ENCODE assay signal across 9 cellular contexts in the genomic region with DNA sequence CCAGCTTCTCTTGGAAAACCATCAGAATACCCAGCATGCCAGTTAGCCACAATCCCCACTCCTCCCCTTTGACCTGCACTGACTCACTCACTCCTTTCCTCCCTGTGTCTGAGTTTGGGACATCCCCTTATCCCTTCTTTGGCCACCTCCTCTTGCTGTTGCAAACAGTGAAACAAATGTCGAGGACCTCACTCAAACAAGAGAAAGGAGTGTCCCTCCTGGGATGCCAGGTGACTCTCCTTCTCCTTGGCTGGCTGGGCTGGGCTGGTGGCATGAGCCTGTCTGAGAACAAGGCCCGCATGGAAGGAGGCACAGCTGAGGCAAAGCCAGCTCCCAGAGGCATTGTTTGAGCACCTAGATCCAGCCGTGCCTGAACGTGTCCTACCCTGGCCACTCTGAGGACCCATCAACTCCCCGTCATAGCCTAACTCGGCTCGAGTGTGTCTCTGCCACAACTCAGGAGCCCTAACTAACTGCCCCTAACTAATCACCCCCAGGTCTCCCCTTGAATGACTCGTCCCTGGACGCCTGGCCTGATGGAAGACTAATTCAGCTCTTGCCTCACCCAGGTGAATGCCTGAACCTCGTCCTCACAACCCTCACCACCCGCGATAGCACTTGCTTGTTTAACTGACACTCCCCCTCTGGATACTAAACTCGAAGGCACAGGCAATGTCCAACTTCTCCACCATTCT. TPM values are rescaled to one million over a fixed set of nuclear protein-coding genes. Genes with fewer than 3 reads are reported as not detected.
DNase-seq lines count a peak whose midpoint lies in the region; ATAC-seq and TF ChIP-seq lines count a peak whose summit lies in the region.
"Had no signal": no experiment of that assay in that cellular context is flagged by ENCODE, and none has a peak within 500 bp of the region (broad histone marks: within the 10 kb centered on the region; RNA-seq: fewer than 3 reads in every experiment).

No MANE protein-coding gene starts in this region.

- H3K36me3 ChIP-seq in upper lobe of left lung = peaks cover 0 to 8% (median 0%) of the 10 kb centered on the region in 4 donors

- POLR2A ChIA-PET in MCF 10A (lab: Yijun Ruan, JAX) = no interaction called here

- peaks cover 36% of the 10 kb centered on the region for H3K36me3 Mint-ChIP-seq in activated T-cell treated with anti-CD3 and anti-CD28 coated beads, Interleukin-2, amount 50 U/mL, for 24 hours (ENCODE audit: low read depth)
- peaks cover 12% of the 10 kb centered on the region for H3K36me3 Mint-ChIP-seq in activated T-cell treated with anti-CD3 and anti-CD28 coated beads, Interleukin-2, amount 50 U/mL, for 4 hours (ENCODE audit: insufficient read depth)
- H3K36me3 Mint-ChIP-seq in MCF 10A (ENCODE audit: insufficient read depth, unreplicated experiment) = peaks cover 21% of the 10 kb centered on the region

- peaks cover 37 to 54% (median 46%) of the 10 kb centered on the region in 4 donors for H3K4me1 ChIP-seq in upper lobe of left lung

- no peak overlapping the region for H3K4me3 ChIP-seq in upper lobe of left lung
- H3K4me3 ChIP-seq: mucosa of descending colon had no signal

- ATAC-seq in activated T-cell treated with anti-CD3 and anti-CD28 coated beads, Interleukin-2, amount 50 U/mL, for 4 hours = no peak
- ATAC-seq in upper lobe of left lung (ENCODE audit: low FRiP score in 2 of 2) = peak in 1 of 2 donors; percentile 46
- no peak for ATAC-seq in GM21576 (IDR thresholded peaks at IDR 0.05; ENCODE audit: unreplicated experiment)
- ATAC-seq: mucosa of descending colon had no signal

- H3K9me3 ChIP-seq in upper lobe of left lung = no peaks in the 10 kb centered on the region
- H3K9me3 ChIP-seq: mucosa of descending colon had no signal

- H3K4me1 Mint-ChIP-seq in activated T-cell treated with anti-CD3 and anti-CD28 coated beads, Interleukin-2, amount 50 U/mL, for 24 hours (ENCODE audit: low read depth) = peaks cover 48% of the 10 kb centered on the region
- H3K4me1 Mint-ChIP-seq in activated T-cell treated with anti-CD3 and anti-CD28 coated beads, Interleukin-2, amount 50 U/mL, for 4 hours (ENCODE audit: low read depth) = peaks cover 22% of the 10 kb centered on the region
- peaks cover 40% of the 10 kb centered on the region for H3K4me1 Mint-ChIP-seq in MCF 10A (ENCODE audit: insufficient read depth, unreplicated experiment)

- H3K27me3 Mint-ChIP-seq in activated T-cell treated with anti-CD3 and anti-CD28 coated beads, Interleukin-2, amount 50 U/mL, for 24 hours = no peaks in the 10 kb centered on the region
- no peaks in the 10 kb centered on the region for H3K27me3 Mint-ChIP-seq in activated T-cell treated with anti-CD3 and anti-CD28 coated beads, Interleukin-2, amount 50 U/mL, for 4 hours (ENCODE audit: low read depth)
- no peaks in the 10 kb centered on the region for H3K27me3 Mint-ChIP-seq in MCF 10A (ENCODE audit: insufficient read depth, unreplicated experiment)

- H3K27ac ChIP-seq in upper lobe of left lung = peak overlapping the region; percentile 12 to 63 (median 32)

- TF ChIP-seq CTCF in MCF 10A (IDR thresholded peaks at IDR 0.05; ENCODE audit: unreplicated experiment) = no peak
- no peak for TF ChIP-seq CTCF in upper lobe of left lung (IDR thresholded peaks at IDR 0.05)

- no peak overlapping the region for H3K4me3 Mint-ChIP-seq in activated T-cell treated with anti-CD3 and anti-CD28 coated beads, Interleukin-2, amount 50 U/mL, for 24 hours
- H3K4me3 Mint-ChIP-seq in activated T-cell treated with anti-CD3 and anti-CD28 coated beads, Interleukin-2, amount 50 U/mL, for 4 hours = no peak overlapping the region
- H3K4me3 Mint-ChIP-seq in MCF 10A (ENCODE audit: unreplicated experiment) = no peak overlapping the region

- no peak for TF ChIP-seq POLR2A in upper lobe of left lung (IDR thresholded peaks at IDR 0.05)

- intact Hi-C loops in MCF 10A (cut with micrococcal nuclease) = no loop called here

- no peaks in the 10 kb centered on the region for H3K9me3 Mint-ChIP-seq in activated T-cell treated with anti-CD3 and anti-CD28 coated beads, Interleukin-2, amount 50 U/mL, for 24 hours
- no peaks in the 10 kb centered on the region for H3K9me3 Mint-ChIP-seq in activated T-cell treated with anti-CD3 and anti-CD28 coated beads, Interleukin-2, amount 50 U/mL, for 4 hours
- no peaks in the 10 kb centered on the region for H3K9me3 Mint-ChIP-seq in MCF 10A (ENCODE audit: unreplicated experiment)

- H3K27ac Mint-ChIP-seq in activated T-cell treated with anti-CD3 and anti-CD28 coated beads, Interleukin-2, amount 50 U/mL, for 24 hours = peak overlapping the region; percentile 56
- peak overlapping the region; percentile 87 for H3K27ac Mint-ChIP-seq in MCF 10A (ENCODE audit: low read depth, unreplicated experiment)

- CTCF ChIA-PET in MCF 10A (lab: Yijun Ruan, JAX) = interaction anchor here (0.6 kb wide), 1 partner anchor 45 kb away, joined by 3 read pairs; no protein-coding TSS in a partner anchor

- no peaks in the 10 kb centered on the region for H3K27me3 ChIP-seq in upper lobe of left lung

- no peak for DNase-seq in activated T-cell treated with anti-CD3 and anti-CD28 coated beads, Interleukin-2, amount 50 U/mL, for 24 hours
- DNase-seq in activated T-cell treated with anti-CD3 and anti-CD28 coated beads, Interleukin-2, amount 50 U/mL, for 4 hours = no peak
- DNase-seq in MCF 10A (ENCODE audit: unreplicated experiment) = peak; percentile 69
- DNase-seq in kidney tubule cell (ENCODE audit: low spot score) = peak; percentile 74
- DNase-seq in upper lobe of left lung = peak in 1 of 2 donors; percentile 75
- no peak for DNase-seq in amygdala (lab: John Stamatoyannopoulos, UW)
- DNase-seq in stimulated activated CD8-positive, alpha-beta memory T cell treated with anti-CD3 and anti-CD28 coated beads, Interleukin-4, amount 100 ng/mL, for 48 hours = no peak
- DNase-seq: mucosa of descending colon had no signal

- 68 to 75% methylated on average over 13 of the region's 13 CpGs for WGBS in upper lobe of left lung, 2 donors

- no TSS peak for BruUV-seq in MCF 10A (replicated peaks; lab: Mats Ljungman, UMichigan)

- no peak for TF ChIP-seq EP300 in upper lobe of left lung (IDR thresholded peaks at IDR 0.05)

RNA-seq across cellular contexts. Expression of gene NCOR2, which starts 43.0 kb away (rescaled TPM):
- 100 to 1,000 TPM; 127 to 160 (median 135) TPM for total RNA-seq in activated T-cell treated with anti-CD3 and anti-CD28 coated beads, Interleukin-2, amount 50 U/mL, for 4 hours
- 145 and 177 TPM in 2 replicates for total RNA-seq in MCF 10A (2022)
- 100 to 1,000 TPM; 188 to 603 (median 373) TPM for total RNA-seq in upper lobe of left lung

Comparison
In these comparisons a context has a peak if more than half of its experiments do, and no peak if none do; other contexts are left out.
1. DNase-seq: peak in MCF 10A (single experiment) and kidney tubule cell (single experiment); none in activated T-cell treated with anti-CD3 and anti-CD28 coated beads, Interleukin-2, amount 50 U/mL, for 24 hours (single experiment), activated T-cell treated with anti-CD3 and anti-CD28 coated beads, Interleukin-2, amount 50 U/mL, for 4 hours (single experiment), amygdala (0 of 56) and stimulated activated CD8-positive, alpha-beta memory T cell treated with anti-CD3 and anti-CD28 coated beads, Interleukin-4, amount 100 ng/mL, for 48 hours (single experiment).